Comparison of ENCODE assay signal across 22 cellular contexts in the genomic region with DNA sequence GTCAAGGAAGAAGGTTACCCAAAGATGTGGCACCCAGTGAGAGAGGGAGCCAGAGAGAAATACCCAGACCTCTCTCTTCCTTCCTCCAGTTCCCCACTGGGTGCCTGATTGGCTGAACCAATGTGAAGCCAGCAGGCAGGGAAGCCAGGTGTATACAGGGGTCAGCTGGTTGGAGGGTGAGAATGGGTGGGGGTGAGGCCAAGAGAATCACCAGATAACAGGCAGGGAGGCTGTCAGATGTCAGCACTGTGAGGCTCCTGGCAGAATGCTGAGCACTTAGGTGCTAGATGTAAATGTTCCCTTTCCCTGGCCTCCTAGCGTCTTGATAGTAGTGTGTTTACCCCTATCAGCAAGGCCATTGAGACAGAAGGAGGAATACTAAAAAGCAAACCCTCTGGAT.
DNase-seq lines count a peak whose midpoint lies in the region; ATAC-seq and TF ChIP-seq lines count a peak whose summit lies in the region.
"Had no signal": no experiment of that assay in that cellular context is flagged by ENCODE, and none has a peak within 500 bp of the region (broad histone marks: within the 10 kb centered on the region; RNA-seq: fewer than 3 reads in every experiment).

No MANE protein-coding gene starts in this region.

- H3F3A ChIP-seq in neural progenitor cell (ENCODE audit: low read depth): peaks cover 15% of the 10 kb centered on the region

- no peak overlapping the region for H3K9ac ChIP-seq in neural progenitor cell

- DNase-seq in activated naive CD8-positive, alpha-beta T cell treated with anti-CD3 and anti-CD28 coated beads for 36 hours: no peak
- DNase-seq in activated naive CD8-positive, alpha-beta T cell treated with anti-CD3 and anti-CD28 coated beads, Interleukin-2, amount 50 U/mL, for 24 hours: no peak
- DNase-seq in RPMI8226: peak; percentile 66
- DNase-seq in cardiac muscle cell (ENCODE audit: low read depth in 1 of 2, low spot score in 1 of 2): peak in 1 of 2 donors; percentile 32
- DNase-seq in progenitor cell of endocrine pancreas (ENCODE audit: low spot score, unreplicated experiment): no peak
- no peak for DNase-seq in neural progenitor cell (ENCODE audit: low spot score)
- DNase-seq in Ammon's horn (ENCODE audit: low spot score): no peak
- DNase-seq: activated CD8-positive, alpha-beta T cell treated with anti-CD3 and anti-CD28 coated beads for 36 hours; activated T-cell treated with anti-CD3 and anti-CD28 coated beads, Interleukin-2, amount 50 U/mL, for 72 hours; body of pancreas; colonic mucosa; islet precursor cell; NCI-H2081; NCI-H524 treated with DMSO at 0.1 percent for 48 hours; SIG-M5; substantia nigra had no signal

- H2AFZ ChIP-seq in neural progenitor cell (replicated peaks): no peak overlapping the region
- H2AFZ ChIP-seq: hepatocyte had no signal

- ATAC-seq in activated naive CD8-positive, alpha-beta T cell treated with anti-CD3 and anti-CD28 coated beads, Interleukin-2, amount 50 U/mL, for 24 hours: no peak
- ATAC-seq in gastroesophageal sphincter: no peak
- ATAC-seq: A549; activated CD8-positive, alpha-beta T cell treated with anti-CD3 and anti-CD28 coated beads for 36 hours; activated T-cell treated with anti-CD3 and anti-CD28 coated beads, Interleukin-2, amount 50 U/mL, for 72 hours; body of pancreas had no signal

- TF ChIP-seq EP300 in gastroesophageal sphincter (IDR thresholded peaks at IDR 0.05): no peak

- no peaks in the 10 kb centered on the region for H3K9me3 ChIP-seq in cardiac muscle cell (ENCODE audit: low read depth)
- no peaks in the 10 kb centered on the region for H3K9me3 ChIP-seq in gastroesophageal sphincter
- H3K9me3 ChIP-seq in neural progenitor cell (ENCODE audit: low read depth): no peaks in the 10 kb centered on the region
- H3K9me3 ChIP-seq: A549, body of pancreas, colonic mucosa had no signal

- 47% methylated on average over 1 of the region's 1 CpG; no CpG with 5 or more reads in 1 of the 2 donors for WGBS in gastroesophageal sphincter (ENCODE audit: low coverage in 1 of 2), 2 donors

- peak overlapping the region; percentile 62 for H3K27ac Mint-ChIP-seq in activated naive CD8-positive, alpha-beta T cell treated with anti-CD3 and anti-CD28 coated beads for 36 hours
- H3K27ac Mint-ChIP-seq in activated naive CD8-positive, alpha-beta T cell treated with anti-CD3 and anti-CD28 coated beads, Interleukin-2, amount 50 U/mL, for 24 hours: no peak overlapping the region
- H3K27ac Mint-ChIP-seq in progenitor cell of endocrine pancreas: peak overlapping the region; percentile 90
- no peak overlapping the region for H3K27ac Mint-ChIP-seq in neural progenitor cell
- H3K27ac Mint-ChIP-seq: activated CD8-positive, alpha-beta T cell treated with anti-CD3 and anti-CD28 coated beads for 36 hours; activated T-cell treated with anti-CD3 and anti-CD28 coated beads, Interleukin-2, amount 50 U/mL, for 72 hours had no signal

- H3K27me3 ChIP-seq in cardiac muscle cell: no peaks in the 10 kb centered on the region
- no peaks in the 10 kb centered on the region for H3K27me3 ChIP-seq in gastroesophageal sphincter
- H3K27me3 ChIP-seq in neural progenitor cell: no peaks in the 10 kb centered on the region
- H3K27me3 ChIP-seq: body of pancreas, colonic mucosa, hepatocyte had no signal

- peaks cover 12% of the 10 kb centered on the region for H3K79me2 ChIP-seq in neural progenitor cell (ENCODE audit: low read depth)

- no peaks in the 10 kb centered on the region for H3K9me3 Mint-ChIP-seq in activated naive CD8-positive, alpha-beta T cell treated with anti-CD3 and anti-CD28 coated beads for 36 hours
- H3K9me3 Mint-ChIP-seq in activated naive CD8-positive, alpha-beta T cell treated with anti-CD3 and anti-CD28 coated beads, Interleukin-2, amount 50 U/mL, for 24 hours: no peaks in the 10 kb centered on the region
- no peaks in the 10 kb centered on the region for H3K9me3 Mint-ChIP-seq in progenitor cell of endocrine pancreas (ENCODE audit: low read depth)
- peaks cover 2% of the 10 kb centered on the region for H3K9me3 Mint-ChIP-seq in neural progenitor cell
- H3K9me3 Mint-ChIP-seq: activated CD8-positive, alpha-beta T cell treated with anti-CD3 and anti-CD28 coated beads for 36 hours had no signal

- H3K4me1 ChIP-seq in cardiac muscle cell (ENCODE audit: low read depth) (peaks cover 26% of the 10 kb centered on the region), gastroesophageal sphincter (peaks cover 0 to 22% (median 0%) of the 10 kb centered on the region in 3 donors), neural progenitor cell (peaks cover 34% of the 10 kb centered on the region)
- H3K4me1 ChIP-seq: A549 had no signal

- TF ChIP-seq POLR2A in gastroesophageal sphincter (IDR thresholded peaks at IDR 0.05): no peak

- no peak overlapping the region for H3K4me3 ChIP-seq in cardiac muscle cell
- no peak overlapping the region for H3K4me3 ChIP-seq in gastroesophageal sphincter
- no peak overlapping the region for H3K4me3 ChIP-seq in neural progenitor cell
- H3K4me3 ChIP-seq: A549, body of pancreas, colonic mucosa, hepatocyte had no signal

- H3K36me3 ChIP-seq in cardiac muscle cell: no peaks in the 10 kb centered on the region
- H3K36me3 ChIP-seq in gastroesophageal sphincter: no peaks in the 10 kb centered on the region
- no peaks in the 10 kb centered on the region for H3K36me3 ChIP-seq in neural progenitor cell
- H3K36me3 ChIP-seq: colonic mucosa had no signal

- no peak for TF ChIP-seq CTCF in cardiac muscle cell (IDR thresholded peaks at IDR 0.05; ENCODE audit: low read depth, low read length)
- TF ChIP-seq CTCF in progenitor cell of endocrine pancreas (IDR thresholded peaks at IDR 0.05; ENCODE audit: unreplicated experiment): no peak
- TF ChIP-seq CTCF in gastroesophageal sphincter (IDR thresholded peaks at IDR 0.05): no peak
- no peak for TF ChIP-seq CTCF in neural progenitor cell (IDR thresholded peaks at IDR 0.05)

- H3K27me3 Mint-ChIP-seq in activated naive CD8-positive, alpha-beta T cell treated with anti-CD3 and anti-CD28 coated beads for 36 hours: no peaks in the 10 kb centered on the region
- no peaks in the 10 kb centered on the region for H3K27me3 Mint-ChIP-seq in activated naive CD8-positive, alpha-beta T cell treated with anti-CD3 and anti-CD28 coated beads, Interleukin-2, amount 50 U/mL, for 24 hours
- H3K27me3 Mint-ChIP-seq in progenitor cell of endocrine pancreas: no peaks in the 10 kb centered on the region
- H3K27me3 Mint-ChIP-seq in neural progenitor cell (ENCODE audit: insufficient read depth, low read depth): peaks cover 4% of the 10 kb centered on the region
- H3K27me3 Mint-ChIP-seq: activated CD8-positive, alpha-beta T cell treated with anti-CD3 and anti-CD28 coated beads for 36 hours; activated naive CD8-positive, alpha-beta T cell had no signal

- H3K4me2 ChIP-seq in neural progenitor cell: no peak overlapping the region
- H3K4me2 ChIP-seq: A549, hepatocyte had no signal

- H3K4me1 Mint-ChIP-seq in activated naive CD8-positive, alpha-beta T cell treated with anti-CD3 and anti-CD28 coated beads for 36 hours: peaks cover 31% of the 10 kb centered on the region
- H3K4me1 Mint-ChIP-seq in activated naive CD8-positive, alpha-beta T cell treated with anti-CD3 and anti-CD28 coated beads, Interleukin-2, amount 50 U/mL, for 24 hours: peaks cover 49% of the 10 kb centered on the region
- H3K4me1 Mint-ChIP-seq in progenitor cell of endocrine pancreas (ENCODE audit: low read depth): peaks cover 24% of the 10 kb centered on the region
- peaks cover 37% of the 10 kb centered on the region for H3K4me1 Mint-ChIP-seq in neural progenitor cell

- peak overlapping the region; percentile 62 for H3K27ac ChIP-seq in cardiac muscle cell
- no peak overlapping the region for H3K27ac ChIP-seq in gastroesophageal sphincter
- H3K27ac ChIP-seq in neural progenitor cell: no peak overlapping the region
- H3K27ac ChIP-seq: A549, body of pancreas, colonic mucosa, hepatocyte, VCaP had no signal

- H3K4me3 Mint-ChIP-seq in activated naive CD8-positive, alpha-beta T cell treated with anti-CD3 and anti-CD28 coated beads for 36 hours: no peak overlapping the region
- no peak overlapping the region for H3K4me3 Mint-ChIP-seq in activated naive CD8-positive, alpha-beta T cell treated with anti-CD3 and anti-CD28 coated beads, Interleukin-2, amount 50 U/mL, for 24 hours
- H3K4me3 Mint-ChIP-seq in progenitor cell of endocrine pancreas (ENCODE audit: low read depth): no peak overlapping the region
- no peak overlapping the region for H3K4me3 Mint-ChIP-seq in neural progenitor cell
- H3K4me3 Mint-ChIP-seq: activated CD8-positive, alpha-beta T cell treated with anti-CD3 and anti-CD28 coated beads for 36 hours; activated naive CD8-positive, alpha-beta T cell; activated T-cell treated with anti-CD3 and anti-CD28 coated beads, Interleukin-2, amount 50 U/mL, for 72 hours; CD14-positive monocyte had no signal

- H3K36me3 Mint-ChIP-seq in activated naive CD8-positive, alpha-beta T cell treated with anti-CD3 and anti-CD28 coated beads for 36 hours: peaks cover 21% of the 10 kb centered on the region
- H3K36me3 Mint-ChIP-seq in activated naive CD8-positive, alpha-beta T cell treated with anti-CD3 and anti-CD28 coated beads, Interleukin-2, amount 50 U/mL, for 24 hours (ENCODE audit: low read depth): peaks cover 11% of the 10 kb centered on the region
- H3K36me3 Mint-ChIP-seq in progenitor cell of endocrine pancreas (ENCODE audit: insufficient read depth) (peaks cover 6% of the 10 kb centered on the region), neural progenitor cell (peaks cover 5% of the 10 kb centered on the region)

- peaks cover 49% of the 10 kb centered on the region for H4K20me1 ChIP-seq in neural progenitor cell (ENCODE audit: low read depth)

Comparison
In these comparisons a context has a peak if more than half of its experiments do, and no peak if none do; other contexts are left out.
1. H3K27ac Mint-ChIP-seq: peak in activated naive CD8-positive, alpha-beta T cell treated with anti-CD3 and anti-CD28 coated beads for 36 hours (single experiment) and progenitor cell of endocrine pancreas (single experiment); none in activated naive CD8-positive, alpha-beta T cell treated with anti-CD3 and anti-CD28 coated beads, Interleukin-2, amount 50 U/mL, for 24 hours (single experiment) and neural progenitor cell (single experiment).